In genomic region chr20:25136643-25137559, GRCh38 we compare ENCODE assay signal across 9 cellular contexts. TPM values are rescaled to one million over a fixed set of nuclear protein-coding genes. Genes with fewer than 3 reads are reported as not detected.
DNase-seq lines count a peak whose midpoint lies in the region; ATAC-seq and TF ChIP-seq lines count a peak whose summit lies in the region.
"Had no signal": no experiment of that assay in that cellular context is flagged by ENCODE, and none has a peak within 500 bp of the region (broad histone marks: within the 10 kb centered on the region; RNA-seq: fewer than 3 reads in every experiment).

No MANE protein-coding gene starts in this region.

- no peak overlapping the region for H3K4me3 ChIP-seq in AG10803 (ENCODE audit: low read length)
- H3K4me3 ChIP-seq in PC-3 (ENCODE audit: low read length) = no peak overlapping the region
- no peak overlapping the region for H3K4me3 ChIP-seq in fibroblast of lung (replicated peaks in 1 of 4; ENCODE audit: control extremely low read depth in 1 of 4, insufficient read depth in 1 of 4, low read depth in 3 of 4, low read length in 4 of 4)

- BruUV-seq in PC-3 (replicated peaks; lab: Mats Ljungman, UMichigan) = no TSS peak

- H3K4me1 ChIP-seq in PC-3 (ENCODE audit: insufficient read depth, low read length) = peaks cover 19% of the 10 kb centered on the region
- peaks cover 13% of the 10 kb centered on the region for H3K4me1 ChIP-seq in fibroblast of lung (ENCODE audit: control insufficient read depth, extremely low read depth, insufficient read depth, low read length)

- no peaks in the 10 kb centered on the region for H3K79me2 ChIP-seq in PC-3 (ENCODE audit: low read length)
- no peaks in the 10 kb centered on the region for H3K79me2 ChIP-seq in fibroblast of lung (ENCODE audit: control insufficient read depth, insufficient read depth, low read length)

- no peak overlapping the region for H2AFZ ChIP-seq in PC-3 (ENCODE audit: low read length)
- no peak overlapping the region for H2AFZ ChIP-seq in fibroblast of lung (ENCODE audit: low read length)

- ATAC-seq in PC-3 = peak; percentile 85
- ATAC-seq in GM18498 (IDR thresholded peaks at IDR 0.05; ENCODE audit: unreplicated experiment) = no peak
- ATAC-seq in GM18909 (IDR thresholded peaks at IDR 0.05; ENCODE audit: poor library complexity, unreplicated experiment) = no peak
- no peak for ATAC-seq in GM19397 (IDR thresholded peaks at IDR 0.05; ENCODE audit: unreplicated experiment)

- no peaks in the 10 kb centered on the region for H3K27me3 ChIP-seq in PC-3 (ENCODE audit: low read length)
- H3K27me3 ChIP-seq in fibroblast of lung (ENCODE audit: control insufficient read depth, insufficient read depth, low read length) = peaks cover 10% of the 10 kb centered on the region

- H4K20me1 ChIP-seq in PC-3 (ENCODE audit: low read length) (no peaks in the 10 kb centered on the region), fibroblast of lung (ENCODE audit: control insufficient read depth, extremely low read depth, insufficient read depth, low read length) (no peaks in the 10 kb centered on the region)

- H3K36me3 ChIP-seq in PC-3 (ENCODE audit: low read depth, low read length) (no peaks in the 10 kb centered on the region), fibroblast of lung (ENCODE audit: control insufficient read depth, insufficient read depth, low read length) (no peaks in the 10 kb centered on the region)

- no peaks in the 10 kb centered on the region for H3F3A ChIP-seq in PC-3 (ENCODE audit: low read length, unreplicated experiment)

- intact Hi-C loops in PC-3 (cut with micrococcal nuclease) = loop anchor here (5.0 to 10.0 kb wide), 3 partner anchors 60 to 145 kb away; partner anchors contain the start of genes APMAP and PYGB

- H3K9me2 ChIP-seq in PC-3 (replicated peaks; ENCODE audit: low read length) = no peaks in the 10 kb centered on the region

- DNase-seq in AG10803 (ENCODE audit: low read depth) (peak; percentile 95), PC-3 (peak; percentile 78), fibroblast of lung (ENCODE audit: low read depth in 2 of 2) (peak; percentile 93), myocyte (ENCODE audit: low read depth) (peak; percentile 94), NCI-H1436 (lab: John Stamatoyannopoulos, UW) (no peak)
- DNase-seq: central memory CD4-positive, alpha-beta T cell had no signal

- H3K9ac ChIP-seq in PC-3 (ENCODE audit: low read length) (no peak overlapping the region), fibroblast of lung (ENCODE audit: insufficient read depth, low read length) (no peak overlapping the region)

- CTCF ChIA-PET in PC-3 (lab: Charles Lee) = interaction anchor here (1.4 kb wide), 1 partner anchor 42 kb away, joined by 10 read pairs; no protein-coding TSS in a partner anchor

- POLR2A ChIA-PET in PC-3 (lab: Charles Lee; ENCODE audit: unreplicated experiment) = no interaction called here

- H3K4me2 ChIP-seq in PC-3 (ENCODE audit: low read length) = 0 out of 2 replicates have a peak overlapping the region, but pooled peaks have one; percentile 3
- peak overlapping the region; percentile 2 for H3K4me2 ChIP-seq in fibroblast of lung (ENCODE audit: extremely low read depth, insufficient read depth, low read length)

- H3K27ac ChIP-seq in PC-3 (ENCODE audit: low read length) = no peak overlapping the region
- no peak overlapping the region for H3K27ac ChIP-seq in fibroblast of lung (ENCODE audit: insufficient read depth, low read length)

- H3K9me3 ChIP-seq in PC-3 (ENCODE audit: low read length) = no peaks in the 10 kb centered on the region
- no peaks in the 10 kb centered on the region for H3K9me3 ChIP-seq in fibroblast of lung (ENCODE audit: control insufficient read depth, insufficient read depth, low read depth, low read length)

- no peak for TF ChIP-seq CTCF in AG10803 (conservative IDR thresholded peaks at IDR 0.05; ENCODE audit: low read length)
- no peak for TF ChIP-seq CTCF in PC-3 (conservative IDR thresholded peaks at IDR 0.05; ENCODE audit: low read depth, low read length)
- TF ChIP-seq CTCF in fibroblast of lung (conservative IDR thresholded peaks at IDR 0.05 in 1 of 2, IDR thresholded peaks at IDR 0.05 in 1 of 2; ENCODE audit: low read depth in 1 of 2, low read length in 2 of 2) = no peak

RNA-seq across cellular contexts. Expression of gene VSX1, which starts 55.0 kb away (rescaled TPM):
- total RNA-seq in PC-3 (2014; rRNA removed) (not detected in 2 replicates), fibroblast of lung (not detected in 2 replicates), myocyte (not detected in 2 replicates)
- polyA plus RNA-seq in fibroblast of lung = not detected in 2 replicates
- not detected in 2 replicates for polyA plus RNA-seq in fibroblast of lung (2012)
- not detected in 2 replicates for polyA minus RNA-seq in fibroblast of lung (ENCODE audit: low replicate concordance)
- not detected for polyA plus RNA-seq in myocyte (2012)

RNA-seq across cellular contexts. Expression of gene ENTPD6, which starts 58.6 kb away (rescaled TPM):
- 122 and 150 TPM in 2 replicates for total RNA-seq in PC-3 (2014; rRNA removed)
- total RNA-seq in fibroblast of lung = 49.6 and 56.5 TPM in 2 replicates
- 45.7 and 59.9 TPM in 2 replicates for polyA plus RNA-seq in fibroblast of lung
- polyA plus RNA-seq in fibroblast of lung (2012) = 42.7 and 61.6 TPM in 2 replicates
- polyA minus RNA-seq in fibroblast of lung (ENCODE audit: low replicate concordance) = 84.2 and 94.2 TPM in 2 replicates
- total RNA-seq in myocyte = 38.7 and 43.2 TPM in 2 replicates
- polyA plus RNA-seq in myocyte (2012) = 25.2 TPM
